In genomic region chr15:64600794-64601193, GRCh38 we compare ENCODE assay signal across 19 cellular contexts.
A peak's percentile ranks its signal among the peaks of the same experiment; 100 is the strongest.
DNase-seq lines count a peak whose midpoint lies in the region; ATAC-seq and TF ChIP-seq lines count a peak whose summit lies in the region.
"Had no signal": no experiment of that assay in that cellular context is flagged by ENCODE, and none has a peak within 500 bp of the region (broad histone marks: within the 10 kb centered on the region; RNA-seq: fewer than 3 reads in every experiment).

No MANE protein-coding gene starts in this region.

- H3K4me1 ChIP-seq in KMS-11 (ENCODE audit: low read depth, poor library complexity, severe bottlenecking) (peaks cover 78% of the 10 kb centered on the region), thyroid gland (peaks cover 56% of the 10 kb centered on the region in 2 donors), prostate gland (replicated peaks) (no peaks in the 10 kb centered on the region), sigmoid colon (peaks cover 0 to 59% (median 37%) of the 10 kb centered on the region in 4 donors)

- peak overlapping the region; percentile 89 for H3K27ac Mint-ChIP-seq in activated naive CD4-positive, alpha-beta T cell treated with anti-CD3 and anti-CD28 coated beads for 36 hours
- peak overlapping the region; percentile 69 for H3K27ac Mint-ChIP-seq in activated naive CD8-positive, alpha-beta T cell treated with anti-CD3 and anti-CD28 coated beads, Interleukin-2, amount 50 U/mL, for 24 hours
- H3K27ac Mint-ChIP-seq: activated CD4-positive, alpha-beta T cell treated with anti-CD3 and anti-CD28 coated beads, Interleukin-2, amount 10 ng/mL, durations not matched to agents 24 days and 14 days; natural killer cell treated with Interleukin-12 subunit alpha and Interleukin-12 subunit beta and Interleukin-15 and Interleukin-18, amount 100 ng/mL, for 72 hours had no signal

- no peaks in the 10 kb centered on the region for H3K36me3 ChIP-seq in KMS-11 (ENCODE audit: insufficient read depth)
- H3K36me3 ChIP-seq in thyroid gland = no peaks in the 10 kb centered on the region
- no peaks in the 10 kb centered on the region for H3K36me3 ChIP-seq in prostate gland
- H3K36me3 ChIP-seq in sigmoid colon = no peaks in the 10 kb centered on the region

- no peaks in the 10 kb centered on the region for H4K20me1 ChIP-seq in KMS-11 (ENCODE audit: insufficient read depth)

- no peaks in the 10 kb centered on the region for H3K9me3 ChIP-seq in thyroid gland
- no peaks in the 10 kb centered on the region for H3K9me3 ChIP-seq in prostate gland
- no peaks in the 10 kb centered on the region for H3K9me3 ChIP-seq in sigmoid colon
- H3K9me3 ChIP-seq: testis had no signal

- peaks cover 76% of the 10 kb centered on the region for H3K4me1 Mint-ChIP-seq in activated naive CD4-positive, alpha-beta T cell treated with anti-CD3 and anti-CD28 coated beads for 36 hours (ENCODE audit: low read depth)
- H3K4me1 Mint-ChIP-seq in activated naive CD8-positive, alpha-beta T cell treated with anti-CD3 and anti-CD28 coated beads, Interleukin-2, amount 50 U/mL, for 24 hours = peaks cover 73% of the 10 kb centered on the region

- no peak for ATAC-seq in activated naive CD8-positive, alpha-beta T cell treated with anti-CD3 and anti-CD28 coated beads, Interleukin-2, amount 50 U/mL, for 24 hours
- no peak for ATAC-seq in GM21786 (IDR thresholded peaks at IDR 0.05; ENCODE audit: unreplicated experiment)
- ATAC-seq: activated naive CD4-positive, alpha-beta T cell treated with anti-CD3 and anti-CD28 coated beads, Interleukin-2, amount 50 U/mL, for 72 hours; GM12878; natural killer cell treated with Interleukin-12 subunit alpha and Interleukin-12 subunit beta and Interleukin-15 and Interleukin-18, amount 100 ng/mL, for 72 hours; SK-N-SH treated with all-trans-retinoic acid at 6 μM for 48 hours had no signal

- H3K4me2 ChIP-seq in KMS-11 = 0 out of 2 replicates have a peak overlapping the region, but pooled peaks have one; percentile 25

- no peak overlapping the region for H3K9ac ChIP-seq in KMS-11
- H3K9ac ChIP-seq: parathyroid adenoma had no signal

- no peak for TF ChIP-seq EP300 in sigmoid colon (IDR thresholded peaks at IDR 0.05)

- H3K27ac ChIP-seq in KMS-11 = no peak overlapping the region
- H3K27ac ChIP-seq in thyroid gland = peak overlapping the region in 2 of 3 donors; percentile 15 to 19
- H3K27ac ChIP-seq in prostate gland = no peak overlapping the region
- peak overlapping the region in 1 of 4 donors; percentile 30 for H3K27ac ChIP-seq in sigmoid colon
- H3K27ac ChIP-seq: parathyroid adenoma, testis had no signal

- H3K9me3 Mint-ChIP-seq in activated naive CD4-positive, alpha-beta T cell treated with anti-CD3 and anti-CD28 coated beads for 36 hours = no peaks in the 10 kb centered on the region
- no peaks in the 10 kb centered on the region for H3K9me3 Mint-ChIP-seq in activated naive CD8-positive, alpha-beta T cell treated with anti-CD3 and anti-CD28 coated beads, Interleukin-2, amount 50 U/mL, for 24 hours
- H3K9me3 Mint-ChIP-seq: activated CD4-positive, alpha-beta T cell treated with anti-CD3 and anti-CD28 coated beads, Interleukin-2, amount 10 ng/mL, durations not matched to agents 24 days and 14 days; activated naive CD4-positive, alpha-beta T cell treated with anti-CD3 and anti-CD28 coated beads, Interleukin-2, amount 50 U/mL, for 72 hours; natural killer cell treated with Interleukin-12 subunit alpha and Interleukin-12 subunit beta and Interleukin-15 and Interleukin-18, amount 100 ng/mL, for 72 hours had no signal

- intact Hi-C loops in activated naive CD4-positive, alpha-beta T cell treated with anti-CD3 and anti-CD28 coated beads for 36 hours (cut with micrococcal nuclease) = no loop called here
- intact Hi-C loops in thyroid gland (cut with DNase I) = no loop called here
- intact Hi-C loops in prostate gland (cut with DNase I) = no loop called here
- intact Hi-C loops in sigmoid colon (cut with DNase I) = no loop called here

- 75 to 77% methylated on average over 1 of the region's 1 CpG for WGBS in thyroid gland, 2 donors
- 88% methylated on average over 1 of the region's 1 CpG for WGBS in prostate gland
- WGBS in sigmoid colon, 2 donors = 80 to 97% methylated on average over 1 of the region's 1 CpG

- TF ChIP-seq CTCF in KMS-11 (conservative IDR thresholded peaks at IDR 0.05; ENCODE audit: low read depth, low read length) (no peak), thyroid gland (IDR thresholded peaks at IDR 0.05) (no peak), prostate gland (IDR thresholded peaks at IDR 0.05) (no peak), sigmoid colon (IDR thresholded peaks at IDR 0.05) (no peak)

- no peak overlapping the region for H3K4me3 Mint-ChIP-seq in activated naive CD4-positive, alpha-beta T cell treated with anti-CD3 and anti-CD28 coated beads for 36 hours
- H3K4me3 Mint-ChIP-seq in activated naive CD8-positive, alpha-beta T cell treated with anti-CD3 and anti-CD28 coated beads, Interleukin-2, amount 50 U/mL, for 24 hours = no peak overlapping the region
- H3K4me3 Mint-ChIP-seq: activated CD4-positive, alpha-beta T cell treated with anti-CD3 and anti-CD28 coated beads, Interleukin-2, amount 10 ng/mL, durations not matched to agents 24 days and 14 days; natural killer cell treated with Interleukin-12 subunit alpha and Interleukin-12 subunit beta and Interleukin-15 and Interleukin-18, amount 100 ng/mL, for 72 hours had no signal

- peaks cover 89% of the 10 kb centered on the region for H3K79me2 ChIP-seq in KMS-11 (ENCODE audit: insufficient read depth, low read depth)

- H3K27me3 ChIP-seq in KMS-11 (ENCODE audit: insufficient read depth, low read depth) (no peaks in the 10 kb centered on the region), thyroid gland (no peaks in the 10 kb centered on the region), prostate gland (replicated peaks; ENCODE audit: insufficient read depth) (no peaks in the 10 kb centered on the region), sigmoid colon (no peaks in the 10 kb centered on the region)
- H3K27me3 ChIP-seq: testis had no signal

- DNase-seq in activated naive CD4-positive, alpha-beta T cell treated with anti-CD3 and anti-CD28 coated beads for 36 hours = no peak
- DNase-seq in activated naive CD4-positive, alpha-beta T cell treated with Interleukin-2 at 50 U/mL for 16 hours = no peak
- no peak for DNase-seq in activated naive CD8-positive, alpha-beta T cell treated with anti-CD3 and anti-CD28 coated beads, Interleukin-2, amount 50 U/mL, for 24 hours
- no peak for DNase-seq in thyroid gland
- no peak for DNase-seq in prostate gland (ENCODE audit: low spot score)
- DNase-seq in sigmoid colon = no peak
- DNase-seq: activated CD4-positive, alpha-beta T cell treated with anti-CD3 and anti-CD28 coated beads, Interleukin-2, amount 10 ng/mL, durations not matched to agents 24 days and 14 days; Kasumi-1; mesenchymal stem cell; NCI-H187 treated with DMSO at 0.1 percent for 48 hours; NCI-H226; testis had no signal

- H2AFZ ChIP-seq in KMS-11 (ENCODE audit: low read depth) = no peak overlapping the region
- H2AFZ ChIP-seq: parathyroid adenoma had no signal

- H3K27me3 Mint-ChIP-seq in activated naive CD4-positive, alpha-beta T cell treated with anti-CD3 and anti-CD28 coated beads for 36 hours (ENCODE audit: low read depth) = no peaks in the 10 kb centered on the region
- H3K27me3 Mint-ChIP-seq in activated naive CD8-positive, alpha-beta T cell treated with anti-CD3 and anti-CD28 coated beads, Interleukin-2, amount 50 U/mL, for 24 hours = no peaks in the 10 kb centered on the region
- H3K27me3 Mint-ChIP-seq: activated CD4-positive, alpha-beta T cell treated with anti-CD3 and anti-CD28 coated beads, Interleukin-2, amount 10 ng/mL, durations not matched to agents 24 days and 14 days; natural killer cell treated with Interleukin-12 subunit alpha and Interleukin-12 subunit beta and Interleukin-15 and Interleukin-18, amount 100 ng/mL, for 72 hours had no signal

- TF ChIP-seq POLR2A in thyroid gland (IDR thresholded peaks at IDR 0.05) (no peak), prostate gland (IDR thresholded peaks at IDR 0.05) (no peak), sigmoid colon (IDR thresholded peaks at IDR 0.05) (no peak)

- H3K4me3 ChIP-seq in KMS-11 (IDR thresholded peaks at IDR 0.05; ENCODE audit: insufficient read depth, low read depth, low read length) (no peak overlapping the region), thyroid gland (replicated peaks in 1 of 3) (no peak overlapping the region), prostate gland (no peak overlapping the region), sigmoid colon (no peak overlapping the region)
- H3K4me3 ChIP-seq: GM12878, testis had no signal

- CTCF ChIA-PET in activated naive CD4-positive, alpha-beta T cell treated with anti-CD3 and anti-CD28 coated beads for 36 hours (lab: Charles Lee) = no interaction called here

- no peaks in the 10 kb centered on the region for H3K36me3 Mint-ChIP-seq in activated naive CD4-positive, alpha-beta T cell treated with anti-CD3 and anti-CD28 coated beads for 36 hours (ENCODE audit: low read depth)
- H3K36me3 Mint-ChIP-seq in activated naive CD8-positive, alpha-beta T cell treated with anti-CD3 and anti-CD28 coated beads, Interleukin-2, amount 50 U/mL, for 24 hours (ENCODE audit: low read depth) = peaks cover 1% of the 10 kb centered on the region
- H3K36me3 Mint-ChIP-seq: natural killer cell treated with Interleukin-12 subunit alpha and Interleukin-12 subunit beta and Interleukin-15 and Interleukin-18, amount 100 ng/mL, for 72 hours had no signal

Comparison
In these comparisons a context has a peak if more than half of its experiments do, and no peak if none do; other contexts are left out.
1. H3K27ac ChIP-seq: peak in thyroid gland (2 of 3); none in KMS-11 (single experiment) and prostate gland (0 of 2).